ENCODE assay signal across 1 cellular context in genomic region chr12:120121766-120122293, GRCh38.
A peak's percentile ranks its signal among the peaks of the same experiment; 100 is the strongest.
TF ChIP-seq lines count a peak whose summit lies in the region.

No MANE protein-coding gene starts in this region.

TF ChIP-seq in HepG2, 621 proteins besides CTCF, POLR2A, EP300 and RAD21 (continued from another document and continues in another):
- TF ChIP-seq ZNF142 (CRISPR knock-in tag; IDR thresholded peaks at IDR 0.05), result no peak
- no peak for TF ChIP-seq CENPBD1 (CRISPR knock-in tag; IDR thresholded peaks at IDR 0.05; ENCODE audit: borderline replicate concordance, low read depth)
- peak; percentile 73 to 75; a peak in 2 of 4 replicates for TF ChIP-seq NR2F1 (CRISPR knock-in tag; IDR thresholded peaks at IDR 0.05)
- no peak for TF ChIP-seq NR0B2 (CRISPR knock-in tag; IDR thresholded peaks at IDR 0.05)
- TF ChIP-seq ZBTB14 (CRISPR knock-in tag; IDR thresholded peaks at IDR 0.05), result no peak
- TF ChIP-seq MED13 (CRISPR knock-in tag; IDR thresholded peaks at IDR 0.05), result no peak
- TF ChIP-seq MAX (IDR thresholded peaks at IDR 0.05), result peak; percentile 31; the same call in 1 of the 2 replicates
- no peak for TF ChIP-seq SOX6 (IDR thresholded peaks at IDR 0.05)
- TF ChIP-seq SOX6 (CRISPR knock-in tag; IDR thresholded peaks at IDR 0.05), result peak; percentile 98
- no peak for TF ChIP-seq ZNF367 (CRISPR knock-in tag; IDR thresholded peaks at IDR 0.05; ENCODE audit: borderline replicate concordance)
- peak; percentile 62; the same call in 1 of the 2 replicates for TF ChIP-seq TARDBP (CRISPR knock-in tag; IDR thresholded peaks at IDR 0.05)
- no peak for TF ChIP-seq ONECUT2 (CRISPR knock-in tag; IDR thresholded peaks at IDR 0.05)
- no peak for TF ChIP-seq RBM22 (optimal IDR thresholded peaks at IDR 0.05; ENCODE audit: low read length)
- 0 out of 2 replicates have a peak, but pooled peaks have one; percentile 23 for TF ChIP-seq KAT8 (CRISPR knock-in tag; IDR thresholded peaks at IDR 0.05)
- TF ChIP-seq PBX3 (CRISPR knock-in tag; IDR thresholded peaks at IDR 0.05; ENCODE audit: borderline replicate concordance), result no peak
- TF ChIP-seq ZNF12 (CRISPR knock-in tag; IDR thresholded peaks at IDR 0.05), result peak; percentile 26; the same call in 1 of the 2 replicates
- no peak for TF ChIP-seq ZNF589 (CRISPR knock-in tag; conservative IDR thresholded peaks at IDR 0.05)
- 0 out of 2 replicates have a peak, but pooled peaks have one; percentile 54 for TF ChIP-seq ZNF557 (CRISPR knock-in tag; IDR thresholded peaks at IDR 0.05)
- 0 out of 2 replicates have a peak, but pooled peaks have one; percentile 28 for TF ChIP-seq ZNF501 (CRISPR knock-in tag; IDR thresholded peaks at IDR 0.05)
- TF ChIP-seq ZNF513 (CRISPR knock-in tag; conservative IDR thresholded peaks at IDR 0.05), result no peak
- no peak for TF ChIP-seq RAD51 (IDR thresholded peaks at IDR 0.05; ENCODE audit: borderline replicate concordance)
- TF ChIP-seq ZNF281 (CRISPR knock-in tag; IDR thresholded peaks at IDR 0.05; ENCODE audit: borderline replicate concordance), result no peak
- TF ChIP-seq ZBTB2 (CRISPR knock-in tag; IDR thresholded peaks at IDR 0.05; ENCODE audit: low read depth), result no peak
- TF ChIP-seq XBP1 (CRISPR knock-in tag; IDR thresholded peaks at IDR 0.05), result no peak
- TF ChIP-seq ZBTB26 (CRISPR knock-in tag; IDR thresholded peaks at IDR 0.05; ENCODE audit: borderline replicate concordance), result no peak
- no peak for TF ChIP-seq ZNF263 (CRISPR knock-in tag; IDR thresholded peaks at IDR 0.05)
- TF ChIP-seq ZNF780A (CRISPR knock-in tag; IDR thresholded peaks at IDR 0.05), result no peak
- TF ChIP-seq ZNF781 (CRISPR knock-in tag; IDR thresholded peaks at IDR 0.05; ENCODE audit: borderline replicate concordance, not compliant biosample characterization), result no peak
- no peak for TF ChIP-seq HOXA9 (CRISPR knock-in tag; IDR thresholded peaks at IDR 0.05; ENCODE audit: borderline replicate concordance)
- TF ChIP-seq HINFP (CRISPR knock-in tag; IDR thresholded peaks at IDR 0.05; ENCODE audit: low read depth), result no peak
- no peak for TF ChIP-seq ZNF253 (CRISPR knock-in tag; IDR thresholded peaks at IDR 0.05; ENCODE audit: borderline replicate concordance)
- no peak for TF ChIP-seq ZKSCAN1 (IDR thresholded peaks at IDR 0.05; ENCODE audit: low read length)
- peak; percentile 46; the same call in 1 of the 2 replicates for TF ChIP-seq HMG20A (CRISPR knock-in tag; IDR thresholded peaks at IDR 0.05; ENCODE audit: borderline replicate concordance)
- no peak for TF ChIP-seq PAWR (CRISPR knock-in tag; IDR thresholded peaks at IDR 0.05; ENCODE audit: borderline replicate concordance)
- peak; percentile 51; the same call in 1 of the 2 replicates for TF ChIP-seq IKZF5 (CRISPR knock-in tag; IDR thresholded peaks at IDR 0.05)
- no peak for TF ChIP-seq LCORL (IDR thresholded peaks at IDR 0.05)
- no peak for TF ChIP-seq LCORL (CRISPR knock-in tag; IDR thresholded peaks at IDR 0.05)
- no peak for TF ChIP-seq ZNF510 (CRISPR knock-in tag; IDR thresholded peaks at IDR 0.05; ENCODE audit: low read depth)
- no peak; the same call in 1 of the 2 replicates for TF ChIP-seq ZSCAN9 (CRISPR knock-in tag; IDR thresholded peaks at IDR 0.05; ENCODE audit: borderline replicate concordance)
- no peak for TF ChIP-seq NFE2 (CRISPR knock-in tag; IDR thresholded peaks at IDR 0.05)
- peak; percentile 67; the same call in 1 of the 2 replicates for TF ChIP-seq FOXJ3 (CRISPR knock-in tag; IDR thresholded peaks at IDR 0.05; ENCODE audit: borderline replicate concordance)
- TF ChIP-seq SKI (IDR thresholded peaks at IDR 0.05; ENCODE audit: partially characterized antibody), result peak; percentile 91
